21 cellular contexts compared by ENCODE assay signal in the genomic region with DNA sequence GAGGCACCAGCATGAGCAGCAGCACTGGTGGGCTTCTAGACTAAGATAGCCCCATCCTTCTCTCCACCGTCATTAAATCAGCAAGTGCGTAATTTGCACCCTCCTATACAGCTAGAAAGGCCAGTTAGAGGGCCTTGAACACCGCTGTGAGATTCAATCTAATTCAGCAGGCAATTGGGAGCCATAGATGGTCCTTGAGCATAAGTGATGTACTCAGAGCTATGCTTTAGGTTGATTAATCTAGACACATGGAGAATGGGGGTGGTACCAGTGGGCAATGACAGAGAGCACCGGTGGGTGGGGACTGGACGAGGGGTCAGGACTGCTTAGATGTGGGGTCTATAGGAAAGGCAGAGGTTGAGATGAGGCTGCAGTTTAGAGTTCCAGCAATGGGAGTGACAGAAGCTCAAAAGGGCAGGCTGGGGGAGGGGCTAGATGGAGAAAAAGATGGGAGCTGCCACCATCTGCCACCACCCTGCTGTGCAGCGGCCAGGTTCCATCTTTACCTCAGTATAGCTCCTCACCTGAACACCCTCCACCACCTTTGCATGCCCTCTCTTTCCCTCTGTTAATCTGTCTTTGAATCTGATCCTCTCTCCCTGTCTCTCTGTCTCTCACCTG.
DNase-seq lines count a peak whose midpoint lies in the region; ATAC-seq, FAIRE-seq and TF ChIP-seq lines count a peak whose summit lies in the region.
"Had no signal": no experiment of that assay in that cellular context is flagged by ENCODE, and none has a peak within 500 bp of the region (broad histone marks: within the 10 kb centered on the region; RNA-seq: fewer than 3 reads in every experiment).

No MANE protein-coding gene starts in this region.

- H3K36me3 Mint-ChIP-seq in neural progenitor cell: no peaks in the 10 kb centered on the region
- H3K36me3 Mint-ChIP-seq: CD8-positive, alpha-beta memory T cell; IgD-negative memory B cell had no signal

- peak; percentile 61 for DNase-seq in NCI-H69 (lab: John Stamatoyannopoulos, UW)
- DNase-seq in bronchial epithelial cell (ENCODE audit: low read depth): no peak
- no peak for DNase-seq in neural progenitor cell (ENCODE audit: low spot score)
- no peak for DNase-seq in D721Med (ENCODE audit: insufficient read length, low spot score)
- no peak for DNase-seq in Peyer's patch
- DNase-seq: ACHN; C1 segment of cervical spinal cord; CD8-positive, alpha-beta memory T cell; DND-41; H9; Kasumi-1; NCI-H1048; NCI-H1694; NCI-H345; SHP77 had no signal

- H3K27ac ChIP-seq in HEK293 (ENCODE audit: extremely low read depth, low read depth, low read length): no peak overlapping the region
- no peak overlapping the region for H3K27ac ChIP-seq in neural progenitor cell
- no peak overlapping the region for H3K27ac ChIP-seq in Peyer's patch
- H3K27ac ChIP-seq: SK-N-MC had no signal

- H3K4me3 ChIP-seq in HEK293 (ENCODE audit: low read depth, low read length) (no peak overlapping the region), bronchial epithelial cell (ENCODE audit: low read depth, low read length) (no peak overlapping the region), neural progenitor cell (peak overlapping the region; percentile 9), Peyer's patch (no peak overlapping the region)
- H3K4me3 ChIP-seq: MG63, SK-N-MC had no signal

- H3K4me3 Mint-ChIP-seq in neural progenitor cell: peak overlapping the region; percentile 27
- H3K4me3 Mint-ChIP-seq: CD8-positive, alpha-beta memory T cell; IgD-negative memory B cell had no signal

- CTCF ChIA-PET in HEK293 (lab: Yijun Ruan, JAX): interaction anchor here (0.7 to 0.9 kb wide), 6 partner anchors 9 to 363 kb away, joined by 3 to 5 read pairs (median 3); no protein-coding TSS in a partner anchor

- H3K9me3 ChIP-seq in HEK293 (ENCODE audit: control insufficient read depth, insufficient read depth, low read depth, low read length) (no peaks in the 10 kb centered on the region), neural progenitor cell (ENCODE audit: low read depth) (no peaks in the 10 kb centered on the region), Peyer's patch (no peaks in the 10 kb centered on the region)
- H3K9me3 ChIP-seq: MG63 had no signal

- peak overlapping the region; percentile 76 for H3K4me2 ChIP-seq in neural progenitor cell

- peak; percentile 28 for FAIRE-seq in bronchial epithelial cell (lab: Jason Lieb, UNC)
- FAIRE-seq in D721Med (lab: Jason Lieb, UNC): no peak
- FAIRE-seq: HTR-8/SVneo had no signal

- no peak overlapping the region for H3K9ac ChIP-seq in neural progenitor cell

- no peak for ATAC-seq in HG03457 (IDR thresholded peaks at IDR 0.05; ENCODE audit: unreplicated experiment)

- H3F3A ChIP-seq in neural progenitor cell (ENCODE audit: low read depth): peaks cover 75% of the 10 kb centered on the region

- peaks cover 3% of the 10 kb centered on the region; the same call in 1 of the 2 replicates for H3K4me1 ChIP-seq in HEK293 (ENCODE audit: control insufficient read depth, insufficient read depth, low read length)
- H3K4me1 ChIP-seq in neural progenitor cell: peaks cover 79% of the 10 kb centered on the region
- H3K4me1 ChIP-seq in Peyer's patch: peaks cover 0 to 19% (median 2%) of the 10 kb centered on the region in 4 donors

- peaks cover 83% of the 10 kb centered on the region for H3K4me1 Mint-ChIP-seq in neural progenitor cell
- H3K4me1 Mint-ChIP-seq: CD8-positive, alpha-beta memory T cell; IgD-negative memory B cell had no signal

- H4K20me1 ChIP-seq in neural progenitor cell (ENCODE audit: low read depth): no peaks in the 10 kb centered on the region

- H3K27me3 ChIP-seq in bronchial epithelial cell (ENCODE audit: control insufficient read depth, insufficient read depth, low read length) (peaks cover 1% of the 10 kb centered on the region), neural progenitor cell (no peaks in the 10 kb centered on the region), Peyer's patch (no peaks in the 10 kb centered on the region)
- H3K27me3 ChIP-seq: MG63 had no signal

- TF ChIP-seq CTCF in HEK293 (tag by site-specific recombination; IDR thresholded peaks at IDR 0.05) (no peak), bronchial epithelial cell (IDR thresholded peaks at IDR 0.05; ENCODE audit: insufficient read depth, low read length, severe bottlenecking) (no peak), neural progenitor cell (IDR thresholded peaks at IDR 0.05) (no peak), D721Med (IDR thresholded peaks at IDR 0.05; ENCODE audit: insufficient read depth, missing control alignments) (no peak), Peyer's patch (IDR thresholded peaks at IDR 0.05) (no peak)

- no peak for TF ChIP-seq POLR2A in Peyer's patch (IDR thresholded peaks at IDR 0.05)

- H3K27me3 Mint-ChIP-seq in neural progenitor cell (ENCODE audit: insufficient read depth, low read depth): peaks cover 34% of the 10 kb centered on the region

- peak overlapping the region; percentile 30 for H3K27ac Mint-ChIP-seq in neural progenitor cell
- H3K27ac Mint-ChIP-seq: H9, IgD-negative memory B cell had no signal

- POLR2A ChIA-PET in HEK293 (lab: Yijun Ruan, JAX): no interaction called here

- no peaks in the 10 kb centered on the region for H3K36me3 ChIP-seq in HEK293 (ENCODE audit: control insufficient read depth in 2 of 2, insufficient read depth in 1 of 2, low read length in 2 of 2)
- no peaks in the 10 kb centered on the region for H3K36me3 ChIP-seq in bronchial epithelial cell (ENCODE audit: control insufficient read depth, insufficient read depth, low read length)
- no peaks in the 10 kb centered on the region for H3K36me3 ChIP-seq in neural progenitor cell
- H3K36me3 ChIP-seq in Peyer's patch: no peaks in the 10 kb centered on the region
- H3K36me3 ChIP-seq: MG63 had no signal

- no peak overlapping the region for H2AFZ ChIP-seq in neural progenitor cell (replicated peaks)

- H3K79me2 ChIP-seq in neural progenitor cell (ENCODE audit: low read depth): no peaks in the 10 kb centered on the region

- H3K9me3 Mint-ChIP-seq in neural progenitor cell: no peaks in the 10 kb centered on the region
- H3K9me3 Mint-ChIP-seq: CD8-positive, alpha-beta memory T cell; H9; IgD-negative memory B cell had no signal

TF ChIP-seq in HEK293, 187 proteins besides CTCF, POLR2A, EP300 and RAD21:
- TF ChIP-seq ZSCAN16 (tag by site-specific recombination; IDR thresholded peaks at IDR 0.05): no peak
- TF ChIP-seq ZNF16 (tag by site-specific recombination; IDR thresholded peaks at IDR 0.05; ENCODE audit: low read depth): peak; percentile 92
